In genomic region chr1:1658583-1659549, GRCh38 we compare ENCODE assay signal across 8 cellular contexts. TPM values are rescaled to one million over a fixed set of nuclear protein-coding genes. Genes with fewer than 3 reads are reported as not detected.
DNase-seq lines count a peak whose midpoint lies in the region; ATAC-seq and TF ChIP-seq lines count a peak whose summit lies in the region.
"Not testable (repeated sequence)": the region's sequence is repeated elsewhere in the genome, so short reads cannot be mapped to it uniquely, and the experiment has no call there.

Gene CDK11B (minus strand): TSS chr1:1659004. CDS start chr1:1657485, 1,519 bp downstream.

- H3K4me3 ChIP-seq in liver (ENCODE audit: low read depth in 1 of 3, low read length in 3 of 3) = peak within 1 kb of the TSS in 2 of 3 donors; percentile 53 to 82

- TF ChIP-seq CTCF in liver (IDR thresholded peaks at IDR 0.05; ENCODE audit: low read depth, low read length, missing input control) = not testable (repeated sequence)

- TF ChIP-seq RAD21 in liver (IDR thresholded peaks at IDR 0.05) = peak; percentile 44

- DNase-seq in CD1c-positive myeloid dendritic cell (ENCODE audit: extremely low spot score) (peak; percentile 99), NCI-H774 (lab: John Stamatoyannopoulos, UW) (peak; percentile 71), dermis blood vessel endothelial cell (peak; percentile 98)
- peak; percentile 99 for DNase-seq in activated CD4-positive, alpha-beta T cell treated with anti-CD3 and anti-CD28 coated beads, Interleukin-2, amount 50 U/mL, for 4 hours
- DNase-seq in stimulated activated CD4-positive, alpha-beta T cell treated with anti-CD3 and anti-CD28 coated beads, Interleukin-4, amount 100 ng/mL, for 24 hours = peak; percentile 100

- H3K27ac ChIP-seq in liver (ENCODE audit: low read depth in 1 of 2, low read length in 2 of 2) = peak within 1 kb of the TSS; percentile 68 to 82

- H3K9ac ChIP-seq in liver (ENCODE audit: low read depth in 1 of 2, low read length in 2 of 2) = peak within 1 kb of the TSS in 1 of 2 donors; percentile 58

- H3K9me3 ChIP-seq in liver (ENCODE audit: control insufficient read depth in 4 of 4, low read length in 3 of 4) = not testable (repeated sequence)

- WGBS in liver = under 1% methylated on average over 69 of the region's 96 CpGs

- ATAC-seq in GM19397 (IDR thresholded peaks at IDR 0.05; ENCODE audit: unreplicated experiment) (peak; percentile 87), HG03571 (IDR thresholded peaks at IDR 0.05; ENCODE audit: unreplicated experiment) (peak; percentile 81)

- not testable (repeated sequence) for H3K4me1 ChIP-seq in liver (ENCODE audit: control insufficient read depth in 4 of 4, insufficient read depth in 4 of 4, low read length in 3 of 4)

- H3K27me3 ChIP-seq in liver (ENCODE audit: control insufficient read depth in 4 of 4, insufficient read depth in 4 of 4, low read length in 3 of 4) = not testable (repeated sequence)

- H3K36me3 ChIP-seq in liver (ENCODE audit: control insufficient read depth in 4 of 4, insufficient read depth in 3 of 4, low read depth in 1 of 4, low read length in 3 of 4) = peaks cover 3 to 22% (median 6%) of the 10 kb centered on the region in 4 donors

TF ChIP-seq in liver, 16 proteins besides CTCF, POLR2A, EP300 and RAD21:
- TF ChIP-seq EGR1 (IDR thresholded peaks at IDR 0.05; ENCODE audit: low read depth in 2 of 2) (peak in 1 of 2 donors; percentile 23), GABPA (IDR thresholded peaks at IDR 0.05 in 1 of 2, conservative IDR thresholded peaks at IDR 0.05 in 1 of 2) (peak; percentile 79 to 92), SP1 (IDR thresholded peaks at IDR 0.05) (peak; percentile 21), YY1 (IDR thresholded peaks at IDR 0.05) (peak; percentile 38), RXRA (IDR thresholded peaks at IDR 0.05) (peak; percentile 10 to 12)
TF ChIP-seq in liver: peak in this region for 5; not testable (repeated sequence) for 11.

RNA-seq across cellular contexts. Expression of gene CDK11B, which starts in this region (rescaled TPM):
- total RNA-seq in dermis blood vessel endothelial cell (12.3 and 13.2 TPM in 2 replicates), liver (1 to 10 TPM; 5.1 to 6.9 TPM)
- polyA plus RNA-seq in liver = 10 to 100 TPM in 1 of 2 donors, 1 to 10 TPM in 1; 8.0 to 12.2 TPM

Comparison
In these comparisons a context has a peak if more than half of its experiments do, and no peak if none do; other contexts are left out.
1. Peak in every context shown above with its lines: DNase-seq, ATAC-seq, H3K4me3 ChIP-seq and H3K27ac ChIP-seq.